In the genomic region with DNA sequence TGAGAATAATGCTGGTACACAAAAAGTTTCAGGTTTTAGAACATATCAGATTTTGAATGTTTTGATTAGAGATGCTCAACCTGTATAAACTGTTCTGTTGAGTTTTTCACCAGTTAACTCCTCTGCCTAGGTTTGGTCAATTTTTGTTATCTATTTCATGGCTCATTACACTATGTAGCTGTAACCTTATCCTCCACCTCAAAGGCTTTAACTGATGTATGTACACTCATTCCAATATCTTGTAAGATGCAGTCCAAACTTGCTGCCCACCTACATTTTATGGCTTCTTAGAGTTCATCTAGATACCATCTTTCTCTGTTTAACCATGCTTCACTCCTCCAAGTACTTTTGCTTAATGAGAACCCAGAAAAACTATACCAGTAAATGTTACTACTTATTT, we compare ENCODE assay signal across 1 cellular context.
TF ChIP-seq lines count a peak whose summit lies in the region.

No MANE protein-coding gene starts in this region.

TF ChIP-seq in HEK293, 187 proteins besides CTCF, POLR2A, EP300 and RAD21 (continued from another document and continues in another):
- TF ChIP-seq, protein P1, sequence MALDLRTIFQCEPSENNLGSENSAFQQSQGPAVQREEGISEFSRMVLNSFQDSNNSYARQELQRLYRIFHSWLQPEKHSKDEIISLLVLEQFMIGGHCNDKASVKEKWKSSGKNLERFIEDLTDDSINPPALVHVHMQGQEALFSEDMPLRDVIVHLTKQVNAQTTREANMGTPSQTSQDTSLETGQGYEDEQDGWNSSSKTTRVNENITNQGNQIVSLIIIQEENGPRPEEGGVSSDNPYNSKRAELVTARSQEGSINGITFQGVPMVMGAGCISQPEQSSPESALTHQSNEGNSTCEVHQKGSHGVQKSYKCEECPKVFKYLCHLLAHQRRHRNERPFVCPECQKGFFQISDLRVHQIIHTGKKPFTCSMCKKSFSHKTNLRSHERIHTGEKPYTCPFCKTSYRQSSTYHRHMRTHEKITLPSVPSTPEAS (tag by site-specific recombination; IDR thresholded peaks at IDR 0.05), result no peak
- no peak for TF ChIP-seq ZNF610 (tag by site-specific recombination; IDR thresholded peaks at IDR 0.05; ENCODE audit: borderline replicate concordance)
- TF ChIP-seq BCL11A (tag by site-specific recombination; IDR thresholded peaks at IDR 0.05; ENCODE audit: low read depth), result peak; percentile 79; the same call in 1 of the 2 replicates
- no peak for TF ChIP-seq GFI1B (tag by site-specific recombination; IDR thresholded peaks at IDR 0.05)
- TF ChIP-seq ZNF274 (IDR thresholded peaks at IDR 0.05; ENCODE audit: low read length), result no peak
- TF ChIP-seq ZNF274 (tag by site-specific recombination; IDR thresholded peaks at IDR 0.05; ENCODE audit: borderline replicate concordance), result no peak
- TF ChIP-seq, protein P2, sequence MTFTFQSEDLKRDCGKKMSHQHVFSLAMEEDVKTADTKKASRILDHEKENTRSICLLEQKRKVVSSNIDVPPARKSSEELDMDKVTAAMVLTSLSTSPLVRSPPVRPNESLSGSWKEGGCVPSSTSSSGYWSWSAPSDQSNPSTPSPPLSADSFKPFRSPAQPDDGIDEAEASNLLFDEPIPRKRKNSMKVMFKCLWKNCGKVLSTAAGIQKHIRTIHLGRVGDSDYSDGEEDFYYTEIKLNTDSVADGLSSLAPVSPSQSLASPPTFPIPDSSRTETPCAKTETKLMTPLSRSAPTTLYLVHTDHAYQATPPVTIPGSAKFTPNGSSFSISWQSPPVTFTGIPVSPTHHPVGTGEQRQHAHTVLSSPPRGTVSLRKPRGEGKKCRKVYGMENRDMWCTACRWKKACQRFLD (tag by site-specific recombination; IDR thresholded peaks at IDR 0.05), result no peak
- TF ChIP-seq MZF1 (tag by site-specific recombination; IDR thresholded peaks at IDR 0.05; ENCODE audit: borderline replicate concordance), result no peak
- TF ChIP-seq, protein P3, sequence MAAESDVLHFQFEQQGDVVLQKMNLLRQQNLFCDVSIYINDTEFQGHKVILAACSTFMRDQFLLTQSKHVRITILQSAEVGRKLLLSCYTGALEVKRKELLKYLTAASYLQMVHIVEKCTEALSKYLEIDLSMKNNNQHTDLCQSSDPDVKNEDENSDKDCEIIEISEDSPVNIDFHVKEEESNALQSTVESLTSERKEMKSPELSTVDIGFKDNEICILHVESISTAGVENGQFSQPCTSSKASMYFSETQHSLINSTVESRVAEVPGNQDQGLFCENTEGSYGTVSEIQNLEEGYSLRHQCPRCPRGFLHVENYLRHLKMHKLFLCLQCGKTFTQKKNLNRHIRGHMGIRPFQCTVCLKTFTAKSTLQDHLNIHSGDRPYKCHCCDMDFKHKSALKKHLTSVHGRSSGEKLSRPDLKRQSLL (tag by site-specific recombination; IDR thresholded peaks at IDR 0.05), result no peak
- no peak for TF ChIP-seq ZNF248 (tag by site-specific recombination; IDR thresholded peaks at IDR 0.05)
- no peak for TF ChIP-seq ZNF792 (tag by site-specific recombination; IDR thresholded peaks at IDR 0.05)
- TF ChIP-seq ZNF501 (tag by site-specific recombination; IDR thresholded peaks at IDR 0.05), result no peak
- TF ChIP-seq, protein P4, sequence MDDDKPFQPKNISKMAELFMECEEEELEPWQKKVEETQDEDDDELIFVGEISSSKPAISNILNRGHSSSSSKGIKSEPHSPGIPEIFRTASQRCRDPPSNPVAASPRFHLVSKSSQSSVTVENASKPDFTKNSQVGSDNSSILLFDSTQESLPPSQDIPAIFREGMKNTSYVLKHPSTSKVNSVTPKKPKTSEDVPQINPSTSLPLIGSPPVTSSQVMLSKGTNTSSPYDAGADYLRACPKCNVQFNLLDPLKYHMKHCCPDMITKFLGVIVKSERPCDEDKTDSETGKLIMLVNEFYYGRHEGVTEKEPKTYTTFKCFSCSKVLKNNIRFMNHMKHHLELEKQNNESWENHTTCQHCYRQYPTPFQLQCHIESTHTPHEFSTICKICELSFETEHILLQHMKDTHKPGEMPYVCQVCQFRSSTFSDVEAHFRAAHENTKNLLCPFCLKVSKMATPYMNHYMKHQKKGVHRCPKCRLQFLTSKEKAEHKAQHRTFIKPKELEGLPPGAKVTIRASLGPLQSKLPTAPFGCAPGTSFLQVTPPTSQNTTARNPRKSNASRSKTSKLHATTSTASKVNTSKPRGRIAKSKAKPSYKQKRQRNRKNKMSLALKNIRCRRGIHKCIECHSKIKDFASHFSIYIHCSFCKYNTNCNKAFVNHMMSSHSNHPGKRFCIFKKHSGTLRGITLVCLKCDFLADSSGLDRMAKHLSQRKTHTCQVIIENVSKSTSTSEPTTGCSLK (tag by site-specific recombination; IDR thresholded peaks at IDR 0.05), result no peak
- TF ChIP-seq ZNF174 (tag by site-specific recombination; IDR thresholded peaks at IDR 0.05), result no peak
- no peak for TF ChIP-seq ZNF341 (tag by site-specific recombination; IDR thresholded peaks at IDR 0.05; ENCODE audit: low read depth)
- no peak for TF ChIP-seq ZNF37A (tag by site-specific recombination; IDR thresholded peaks at IDR 0.05)
- TF ChIP-seq TRIM28 (IDR thresholded peaks at IDR 0.05; ENCODE audit: borderline replicate concordance, low read length), result peak; percentile 54; the same call in 1 of the 2 replicates
- TF ChIP-seq ZNF777 (tag by site-specific recombination; IDR thresholded peaks at IDR 0.05; ENCODE audit: borderline replicate concordance), result no peak
- TF ChIP-seq, protein P5, sequence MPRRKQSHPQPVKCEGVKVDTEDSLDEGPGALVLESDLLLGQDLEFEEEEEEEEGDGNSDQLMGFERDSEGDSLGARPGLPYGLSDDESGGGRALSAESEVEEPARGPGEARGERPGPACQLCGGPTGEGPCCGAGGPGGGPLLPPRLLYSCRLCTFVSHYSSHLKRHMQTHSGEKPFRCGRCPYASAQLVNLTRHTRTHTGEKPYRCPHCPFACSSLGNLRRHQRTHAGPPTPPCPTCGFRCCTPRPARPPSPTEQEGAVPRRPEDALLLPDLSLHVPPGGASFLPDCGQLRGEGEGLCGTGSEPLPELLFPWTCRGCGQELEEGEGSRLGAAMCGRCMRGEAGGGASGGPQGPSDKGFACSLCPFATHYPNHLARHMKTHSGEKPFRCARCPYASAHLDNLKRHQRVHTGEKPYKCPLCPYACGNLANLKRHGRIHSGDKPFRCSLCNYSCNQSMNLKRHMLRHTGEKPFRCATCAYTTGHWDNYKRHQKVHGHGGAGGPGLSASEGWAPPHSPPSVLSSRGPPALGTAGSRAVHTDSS (tag by site-specific recombination; IDR thresholded peaks at IDR 0.05), result no peak
- TF ChIP-seq ZNF529 (tag by site-specific recombination; IDR thresholded peaks at IDR 0.05; ENCODE audit: insufficient replicate concordance), result no peak
- TF ChIP-seq, protein P6, sequence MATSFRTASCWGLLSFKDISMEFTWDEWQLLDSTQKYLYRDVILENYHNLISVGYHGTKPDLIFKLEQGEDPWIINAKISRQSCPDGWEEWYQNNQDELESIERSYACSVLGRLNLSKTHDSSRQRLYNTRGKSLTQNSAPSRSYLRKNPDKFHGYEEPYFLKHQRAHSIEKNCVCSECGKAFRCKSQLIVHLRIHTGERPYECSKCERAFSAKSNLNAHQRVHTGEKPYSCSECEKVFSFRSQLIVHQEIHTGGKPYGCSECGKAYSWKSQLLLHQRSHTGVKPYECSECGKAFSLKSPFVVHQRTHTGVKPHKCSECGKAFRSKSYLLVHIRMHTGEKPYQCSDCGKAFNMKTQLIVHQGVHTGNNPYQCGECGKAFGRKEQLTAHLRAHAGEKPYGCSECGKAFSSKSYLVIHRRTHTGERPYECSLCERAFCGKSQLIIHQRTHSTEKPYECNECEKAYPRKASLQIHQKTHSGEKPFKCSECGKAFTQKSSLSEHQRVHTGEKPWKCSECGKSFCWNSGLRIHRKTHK (tag by site-specific recombination; IDR thresholded peaks at IDR 0.05), result no peak
- no peak for TF ChIP-seq KLF16 (tag by site-specific recombination; IDR thresholded peaks at IDR 0.05)
- no peak for TF ChIP-seq ZEB2 (tag by site-specific recombination; IDR thresholded peaks at IDR 0.05)
- no peak for TF ChIP-seq ZNF426 (tag by site-specific recombination; IDR thresholded peaks at IDR 0.05)
- TF ChIP-seq ZNF521 (tag by site-specific recombination; IDR thresholded peaks at IDR 0.05), result no peak
- no peak for TF ChIP-seq ZNF623 (tag by site-specific recombination; IDR thresholded peaks at IDR 0.05)
- TF ChIP-seq ZNF223 (tag by site-specific recombination; IDR thresholded peaks at IDR 0.05), result no peak
- TF ChIP-seq ZNF544 (tag by site-specific recombination; IDR thresholded peaks at IDR 0.05), result no peak
- no peak for TF ChIP-seq ZNF157 (tag by site-specific recombination; IDR thresholded peaks at IDR 0.05)
- no peak for TF ChIP-seq SCRT1 (tag by site-specific recombination; IDR thresholded peaks at IDR 0.05; ENCODE audit: borderline replicate concordance)
- TF ChIP-seq GLIS2 (tag by site-specific recombination; IDR thresholded peaks at IDR 0.05), result no peak
- TF ChIP-seq, protein P7, sequence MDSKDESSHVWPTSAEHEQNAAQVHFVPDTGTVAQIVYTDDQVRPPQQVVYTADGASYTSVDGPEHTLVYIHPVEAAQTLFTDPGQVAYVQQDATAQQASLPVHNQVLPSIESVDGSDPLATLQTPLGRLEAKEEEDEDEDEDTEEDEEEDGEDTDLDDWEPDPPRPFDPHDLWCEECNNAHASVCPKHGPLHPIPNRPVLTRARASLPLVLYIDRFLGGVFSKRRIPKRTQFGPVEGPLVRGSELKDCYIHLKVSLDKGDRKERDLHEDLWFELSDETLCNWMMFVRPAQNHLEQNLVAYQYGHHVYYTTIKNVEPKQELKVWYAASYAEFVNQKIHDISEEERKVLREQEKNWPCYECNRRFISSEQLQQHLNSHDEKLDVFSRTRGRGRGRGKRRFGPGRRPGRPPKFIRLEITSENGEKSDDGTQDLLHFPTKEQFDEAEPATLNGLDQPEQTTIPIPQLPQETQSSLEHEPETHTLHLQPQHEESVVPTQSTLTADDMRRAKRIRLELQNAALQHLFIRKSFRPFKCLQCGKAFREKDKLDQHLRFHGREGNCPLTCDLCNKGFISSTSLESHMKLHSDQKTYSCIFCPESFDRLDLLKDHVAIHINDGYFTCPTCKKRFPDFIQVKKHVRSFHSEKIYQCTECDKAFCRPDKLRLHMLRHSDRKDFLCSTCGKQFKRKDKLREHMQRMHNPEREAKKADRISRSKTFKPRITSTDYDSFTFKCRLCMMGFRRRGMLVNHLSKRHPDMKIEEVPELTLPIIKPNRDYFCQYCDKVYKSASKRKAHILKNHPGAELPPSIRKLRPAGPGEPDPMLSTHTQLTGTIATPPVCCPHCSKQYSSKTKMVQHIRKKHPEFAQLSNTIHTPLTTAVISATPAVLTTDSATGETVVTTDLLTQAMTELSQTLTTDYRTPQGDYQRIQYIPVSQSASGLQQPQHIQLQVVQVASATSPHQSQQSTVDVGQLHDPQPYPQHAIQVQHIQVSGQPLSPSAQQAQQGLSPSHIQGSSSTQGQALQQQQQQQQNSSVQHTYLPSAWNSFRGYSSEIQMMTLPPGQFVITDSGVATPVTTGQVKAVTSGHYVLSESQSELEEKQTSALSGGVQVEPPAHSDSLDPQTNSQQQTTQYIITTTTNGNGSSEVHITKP (tag by site-specific recombination; IDR thresholded peaks at IDR 0.05), result peak; percentile 30; the same call in 1 of the 2 replicates
- TF ChIP-seq YY1 (tag by site-specific recombination; IDR thresholded peaks at IDR 0.05), result no peak
- TF ChIP-seq, protein P8, sequence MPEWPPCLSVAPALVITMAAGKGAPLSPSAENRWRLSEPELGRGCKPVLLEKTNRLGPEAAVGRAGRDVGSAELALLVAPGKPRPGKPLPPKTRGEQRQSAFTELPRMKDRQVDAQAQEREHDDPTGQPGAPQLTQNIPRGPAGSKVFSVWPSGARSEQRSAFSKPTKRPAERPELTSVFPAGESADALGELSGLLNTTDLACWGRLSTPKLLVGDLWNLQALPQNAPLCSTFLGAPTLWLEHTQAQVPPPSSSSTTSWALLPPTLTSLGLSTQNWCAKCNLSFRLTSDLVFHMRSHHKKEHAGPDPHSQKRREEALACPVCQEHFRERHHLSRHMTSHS (tag by site-specific recombination; IDR thresholded peaks at IDR 0.05), result no peak
- TF ChIP-seq KLF8 (tag by site-specific recombination; IDR thresholded peaks at IDR 0.05), result peak; percentile 53; the same call in 1 of the 2 replicates
- TF ChIP-seq, protein P9, sequence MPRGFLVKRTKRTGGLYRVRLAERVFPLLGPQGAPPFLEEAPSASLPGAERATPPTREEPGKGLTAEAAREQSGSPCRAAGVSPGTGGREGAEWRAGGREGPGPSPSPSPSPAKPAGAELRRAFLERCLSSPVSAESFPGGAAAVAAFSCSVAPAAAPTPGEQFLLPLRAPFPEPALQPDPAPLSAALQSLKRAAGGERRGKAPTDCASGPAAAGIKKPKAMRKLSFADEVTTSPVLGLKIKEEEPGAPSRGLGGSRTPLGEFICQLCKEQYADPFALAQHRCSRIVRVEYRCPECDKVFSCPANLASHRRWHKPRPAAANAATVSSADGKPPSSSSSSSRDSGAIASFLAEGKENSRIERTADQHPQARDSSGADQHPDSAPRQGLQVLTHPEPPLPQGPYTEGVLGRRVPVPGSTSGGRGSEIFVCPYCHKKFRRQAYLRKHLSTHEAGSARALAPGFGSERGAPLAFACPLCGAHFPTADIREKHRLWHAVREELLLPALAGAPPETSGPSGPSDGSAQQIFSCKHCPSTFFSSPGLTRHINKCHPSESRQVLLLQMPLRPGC (tag by site-specific recombination; IDR thresholded peaks at IDR 0.05), result peak; percentile 57; the same call in 1 of the 2 replicates
- TF ChIP-seq, protein P10, sequence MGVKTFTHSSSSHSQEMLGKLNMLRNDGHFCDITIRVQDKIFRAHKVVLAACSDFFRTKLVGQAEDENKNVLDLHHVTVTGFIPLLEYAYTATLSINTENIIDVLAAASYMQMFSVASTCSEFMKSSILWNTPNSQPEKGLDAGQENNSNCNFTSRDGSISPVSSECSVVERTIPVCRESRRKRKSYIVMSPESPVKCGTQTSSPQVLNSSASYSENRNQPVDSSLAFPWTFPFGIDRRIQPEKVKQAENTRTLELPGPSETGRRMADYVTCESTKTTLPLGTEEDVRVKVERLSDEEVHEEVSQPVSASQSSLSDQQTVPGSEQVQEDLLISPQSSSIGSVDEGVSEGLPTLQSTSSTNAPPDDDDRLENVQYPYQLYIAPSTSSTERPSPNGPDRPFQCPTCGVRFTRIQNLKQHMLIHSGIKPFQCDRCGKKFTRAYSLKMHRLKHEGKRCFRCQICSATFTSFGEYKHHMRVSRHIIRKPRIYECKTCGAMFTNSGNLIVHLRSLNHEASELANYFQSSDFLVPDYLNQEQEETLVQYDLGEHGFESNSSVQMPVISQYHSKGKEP (tag by site-specific recombination; IDR thresholded peaks at IDR 0.05), result peak; percentile 62
- TF ChIP-seq, protein P11, sequence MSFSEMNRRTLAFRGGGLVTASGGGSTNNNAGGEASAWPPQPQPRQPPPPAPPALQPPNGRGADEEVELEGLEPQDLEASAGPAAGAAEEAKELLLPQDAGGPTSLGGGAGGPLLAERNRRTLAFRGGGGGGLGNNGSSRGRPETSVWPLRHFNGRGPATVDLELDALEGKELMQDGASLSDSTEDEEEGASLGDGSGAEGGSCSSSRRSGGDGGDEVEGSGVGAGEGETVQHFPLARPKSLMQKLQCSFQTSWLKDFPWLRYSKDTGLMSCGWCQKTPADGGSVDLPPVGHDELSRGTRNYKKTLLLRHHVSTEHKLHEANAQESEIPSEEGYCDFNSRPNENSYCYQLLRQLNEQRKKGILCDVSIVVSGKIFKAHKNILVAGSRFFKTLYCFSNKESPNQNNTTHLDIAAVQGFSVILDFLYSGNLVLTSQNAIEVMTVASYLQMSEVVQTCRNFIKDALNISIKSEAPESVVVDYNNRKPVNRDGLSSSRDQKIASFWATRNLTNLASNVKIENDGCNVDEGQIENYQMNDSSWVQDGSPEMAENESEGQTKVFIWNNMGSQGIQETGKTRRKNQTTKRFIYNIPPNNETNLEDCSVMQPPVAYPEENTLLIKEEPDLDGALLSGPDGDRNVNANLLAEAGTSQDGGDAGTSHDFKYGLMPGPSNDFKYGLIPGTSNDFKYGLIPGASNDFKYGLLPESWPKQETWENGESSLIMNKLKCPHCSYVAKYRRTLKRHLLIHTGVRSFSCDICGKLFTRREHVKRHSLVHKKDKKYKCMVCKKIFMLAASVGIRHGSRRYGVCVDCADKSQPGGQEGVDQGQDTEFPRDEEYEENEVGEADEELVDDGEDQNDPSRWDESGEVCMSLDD (tag by site-specific recombination; IDR thresholded peaks at IDR 0.05), result no peak
- no peak for TF ChIP-seq SCRT2 (tag by site-specific recombination; IDR thresholded peaks at IDR 0.05)
